9 cellular contexts compared by ENCODE assay signal in genomic region chr3:24773798-24774197, GRCh38.
DNase-seq lines count a peak whose midpoint lies in the region; ATAC-seq, FAIRE-seq and TF ChIP-seq lines count a peak whose summit lies in the region.
"Had no signal": no experiment of that assay in that cellular context is flagged by ENCODE, and none has a peak within 500 bp of the region (broad histone marks: within the 10 kb centered on the region; RNA-seq: fewer than 3 reads in every experiment).

No MANE protein-coding gene starts in this region.

- H3K4me1 Mint-ChIP-seq in Caco-2 (ENCODE audit: low read depth, unreplicated experiment), result no peaks in the 10 kb centered on the region
- H3K4me1 Mint-ChIP-seq: activated B cell treated with CpG ODN at 0.5 μM for 24 hours had no signal

- no TSS peak for BruUV-seq in Caco-2 (replicated peaks; lab: Mats Ljungman, UMichigan)

- no peak overlapping the region for H3K27ac Mint-ChIP-seq in Caco-2 (ENCODE audit: unreplicated experiment)
- H3K27ac Mint-ChIP-seq: activated B cell treated with CpG ODN at 0.5 μM for 24 hours had no signal

- no peaks in the 10 kb centered on the region for H3K9me3 Mint-ChIP-seq in Caco-2 (ENCODE audit: unreplicated experiment)
- H3K9me3 Mint-ChIP-seq: activated B cell treated with CpG ODN at 0.5 μM for 24 hours had no signal

- FAIRE-seq in islet of Langerhans (lab: Jason Lieb, UNC), result peak; percentile 55

- no peaks in the 10 kb centered on the region for H3K9me3 ChIP-seq in Caco-2
- no peaks in the 10 kb centered on the region for H3K9me3 ChIP-seq in breast epithelium
- H3K9me3 ChIP-seq in thoracic aorta, result no peaks in the 10 kb centered on the region

- H3K4me3 Mint-ChIP-seq in Caco-2 (ENCODE audit: unreplicated experiment), result no peak overlapping the region
- H3K4me3 Mint-ChIP-seq: activated B cell treated with CpG ODN at 0.5 μM for 24 hours had no signal

- POLR2A ChIA-PET in Caco-2 (lab: Charles Lee), result no interaction called here

- peak; percentile 55 for ATAC-seq in GM19025 (IDR thresholded peaks at IDR 0.05; ENCODE audit: low read depth, unreplicated experiment)
- ATAC-seq in HG03558 (IDR thresholded peaks at IDR 0.05; ENCODE audit: extremely low read depth, unreplicated experiment), result peak; percentile 54
- no peak for ATAC-seq in thoracic aorta (ENCODE audit: insufficient number of reproducible peaks, low FRiP score, low read depth)
- no peak for ATAC-seq in GM21737 (IDR thresholded peaks at IDR 0.05; ENCODE audit: unreplicated experiment)

- TF ChIP-seq CTCF in Caco-2 (IDR thresholded peaks at IDR 0.05; ENCODE audit: insufficient read depth in 1 of 2, low read depth in 1 of 2, low read length in 1 of 2, severe bottlenecking in 1 of 2, unreplicated experiment in 1 of 2) (peak; percentile 59 to 89), breast epithelium (IDR thresholded peaks at IDR 0.05) (peak in 2 of 3 donors; percentile 56 to 66), thoracic aorta (IDR thresholded peaks at IDR 0.05) (peak; percentile 63)

- intact Hi-C loops in Caco-2 (cut with micrococcal nuclease; ENCODE audit: unreplicated experiment), result loop anchor here (1.0 to 5.0 kb wide), 4 partner anchors 189 to 821 kb away; no protein-coding TSS in a partner anchor
- intact Hi-C loops in breast epithelium (cut with DNase I; ENCODE audit: low total_unique reads), result no loop called here

- H3K27ac ChIP-seq in breast epithelium, result no peak overlapping the region
- H3K27ac ChIP-seq in thoracic aorta, result no peak overlapping the region

- H3K36me3 Mint-ChIP-seq in Caco-2 (ENCODE audit: insufficient read depth, unreplicated experiment), result no peaks in the 10 kb centered on the region

- H3K4me1 ChIP-seq in Caco-2 (no peaks in the 10 kb centered on the region), breast epithelium (no peaks in the 10 kb centered on the region), thoracic aorta (ENCODE audit: control insufficient read depth in 1 of 2, low read depth in 2 of 2) (no peaks in the 10 kb centered on the region)

- peak; percentile 71 to 77 for DNase-seq in Caco-2
- peak; percentile 11 to 39 for DNase-seq in NOMO-1 (lab: John Stamatoyannopoulos, UW; ENCODE audit: unreplicated experiment in 2 of 2)
- no peak for DNase-seq in breast epithelium (ENCODE audit: low spot score in 2 of 2)
- no peak for DNase-seq in thoracic aorta (ENCODE audit: low spot score)
- DNase-seq: activated B cell treated with CpG ODN at 0.5 μM for 24 hours had no signal

- peaks cover 10% of the 10 kb centered on the region for H3K27me3 Mint-ChIP-seq in Caco-2 (ENCODE audit: insufficient read depth, unreplicated experiment)
- H3K27me3 Mint-ChIP-seq: activated B cell treated with CpG ODN at 0.5 μM for 24 hours had no signal

- TF ChIP-seq POLR2A in breast epithelium (IDR thresholded peaks at IDR 0.05), result no peak

- CTCF ChIA-PET in Caco-2 (lab: Charles Lee), result interaction anchor here (0.6 to 1.0 kb wide), 3 partner anchors 189 to 758 kb away, joined by 3 read pairs; no protein-coding TSS in a partner anchor

- H3K36me3 ChIP-seq in Caco-2 (ENCODE audit: control insufficient read depth, insufficient read depth, low read length) (no peaks in the 10 kb centered on the region), breast epithelium (no peaks in the 10 kb centered on the region), thoracic aorta (no peaks in the 10 kb centered on the region)

- no peaks in the 10 kb centered on the region for H3K27me3 ChIP-seq in Caco-2 (replicated peaks; ENCODE audit: control insufficient read depth, insufficient read depth, low read length)
- H3K27me3 ChIP-seq in breast epithelium, result no peaks in the 10 kb centered on the region
- H3K27me3 ChIP-seq in thoracic aorta (replicated peaks; ENCODE audit: insufficient read depth), result no peaks in the 10 kb centered on the region

- no peak overlapping the region for H3K4me3 ChIP-seq in Caco-2 (ENCODE audit: low read depth, low read length)
- H3K4me3 ChIP-seq in breast epithelium, result no peak overlapping the region
- no peak overlapping the region for H3K4me3 ChIP-seq in thoracic aorta

Comparison
In these comparisons a context has a peak if more than half of its experiments do, and no peak if none do; other contexts are left out.
1. DNase-seq: peak in Caco-2 (2 of 2) and NOMO-1 (2 of 2); none in breast epithelium (0 of 2) and thoracic aorta (single experiment).
2. ATAC-seq: peak in GM19025 (single experiment) and HG03558 (single experiment); none in thoracic aorta (single experiment) and GM21737 (single experiment).
3. Peak in every context shown above with its lines, with median percentiles within 50 percentile points of each other: CTCF ChIP-seq.